20 cellular contexts compared by ENCODE assay signal in the genomic region with DNA sequence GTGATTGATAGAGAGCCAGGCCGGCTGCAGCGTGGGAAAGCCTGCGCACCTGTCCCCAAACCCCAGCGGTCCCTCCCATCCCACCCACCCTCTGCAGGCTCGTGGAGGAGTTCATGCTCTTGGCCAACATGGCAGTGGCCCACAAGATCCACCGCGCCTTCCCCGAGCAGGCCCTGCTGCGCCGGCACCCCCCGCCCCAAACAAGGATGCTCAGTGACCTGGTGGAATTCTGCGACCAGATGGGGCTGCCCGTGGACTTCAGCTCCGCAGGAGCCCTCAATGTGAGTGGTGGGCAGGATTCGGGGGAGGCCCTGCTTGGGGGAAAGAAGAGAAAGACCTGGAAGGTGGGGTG. TPM values are rescaled to one million over a fixed set of nuclear protein-coding genes. Genes with fewer than 3 reads are reported as not detected.
"Had no signal": no experiment of that assay in that cellular context is flagged by ENCODE, and none has a peak within 500 bp of the region (broad histone marks: within the 10 kb centered on the region; RNA-seq: fewer than 3 reads in every experiment).

No MANE protein-coding gene starts in this region.

- H3K4me1 ChIP-seq: body of pancreas had no signal

- ATAC-seq: activated naive CD8-positive, alpha-beta T cell treated with anti-CD3 and anti-CD28 coated beads, Interleukin-2, amount 50 U/mL, for 24 hours; activated T-cell treated with anti-CD3 and anti-CD28 coated beads, Interleukin-2, amount 50 U/mL, for 4 hours; body of pancreas; natural killer cell treated with Interleukin-12 subunit alpha and Interleukin-12 subunit beta and Interleukin-15 and Interleukin-18, amount 100 ng/mL, for 72 hours; stimulated activated naive CD8-positive, alpha-beta T cell treated with anti-CD3 and anti-CD28 coated beads, Interleukin-15, Interleukin-2, amounts not matched to agents 100 U/mL and 50 U/mL, for 24 hours had no signal

- H3K27me3 ChIP-seq: body of pancreas, cardiac muscle cell had no signal

- H3K9me3 ChIP-seq: body of pancreas, left ventricle myocardium inferior had no signal

- H3K27ac ChIP-seq: body of pancreas, cardiac muscle cell, left ventricle myocardium inferior had no signal

- H3K36me3 ChIP-seq: cardiac muscle cell, left ventricle myocardium inferior had no signal

- H3K4me3 ChIP-seq: body of pancreas, cardiac muscle cell, left ventricle myocardium inferior had no signal

- DNase-seq: activated CD8-positive, alpha-beta memory T cell treated with anti-CD3 and anti-CD28 coated beads, Interleukin-2, amount 50 U/mL, for 48 hours; activated naive CD4-positive, alpha-beta T cell treated with anti-CD3 and anti-CD28 coated beads, Interleukin-2, amount 50 U/mL, for 16 hours; activated naive CD8-positive, alpha-beta T cell treated with anti-CD3 and anti-CD28 coated beads, Interleukin-2, amount 50 U/mL, for 24 hours; activated T-cell treated with anti-CD3 and anti-CD28 coated beads, Interleukin-2, amount 50 U/mL, for 4 hours; anterior cingulate cortex; effector CD4-positive, alpha-beta T cell; stimulated activated CD4-positive, alpha-beta T cell treated with anti-CD3 and anti-CD28 coated beads, Interleukin-4, amount 100 ng/mL, for 1 hour; stimulated activated naive CD8-positive, alpha-beta T cell treated with anti-CD3 and anti-CD28 coated beads, Interleukin-15, Interleukin-2, amounts not matched to agents 100 U/mL and 50 U/mL, for 24 hours; T-helper 1 cell; T-helper 9 cell had no signal

RNA-seq across cellular contexts. Expression of a gene that starts 48.9 kb away (rescaled TPM):
- total RNA-seq: activated T-cell treated with anti-CD3 and anti-CD28 coated beads, Interleukin-2, amount 50 U/mL, for 4 hours; activated T-helper 2 cell treated with anti-CD3 and anti-CD28 coated beads, Interferon-gamma antibody, Interleukin-2, Interleukin-4, amounts not matched to agents 10 μg/mL and 5 μg/mL and 100 μg/mL, durations not matched to agents 14 hours and 24 hours and 36 hours; cardiac muscle cell; epithelial cell of proximal tubule; fibroblast of villous mesenchyme; left ventricle myocardium inferior; natural killer cell treated with Interleukin-12 subunit alpha and Interleukin-12 subunit beta and Interleukin-15 and Interleukin-18, amount 100 ng/mL, for 72 hours; subcutaneous adipose tissue; urinary bladder had no signal
- polyA plus RNA-seq: cardiac muscle cell, keratinocyte, urinary bladder had no signal
